In genomic region chr2:205574041-205574440, GRCh38 we compare ENCODE assay signal across 19 cellular contexts.
A peak's percentile ranks its signal among the peaks of the same experiment; 100 is the strongest.
DNase-seq lines count a peak whose midpoint lies in the region; ATAC-seq and TF ChIP-seq lines count a peak whose summit lies in the region.
"Had no signal": no experiment of that assay in that cellular context is flagged by ENCODE, and none has a peak within 500 bp of the region (broad histone marks: within the 10 kb centered on the region; RNA-seq: fewer than 3 reads in every experiment).

No MANE protein-coding gene starts in this region.

- TF ChIP-seq POLR2A in breast epithelium (IDR thresholded peaks at IDR 0.05) (no peak), adrenal gland (IDR thresholded peaks at IDR 0.05) (no peak)

- H3K27me3 Mint-ChIP-seq in chondrocyte (ENCODE audit: low read depth), result no peaks in the 10 kb centered on the region

- intact Hi-C loops in mammary epithelial cell (cut with micrococcal nuclease), result no loop called here
- intact Hi-C loops in breast epithelium (cut with DNase I; ENCODE audit: low total_unique reads), result no loop called here
- intact Hi-C loops in adrenal gland (cut with DNase I), result no loop called here

- no peaks in the 10 kb centered on the region for H4K20me1 ChIP-seq in mammary epithelial cell (ENCODE audit: insufficient read depth, low read length)

- peaks cover 19% of the 10 kb centered on the region for H3K9me3 Mint-ChIP-seq in chondrocyte (ENCODE audit: low read depth)
- H3K9me3 Mint-ChIP-seq: HFFc6 had no signal

- DNase-seq in mammary epithelial cell (peak; percentile 64), breast epithelium (ENCODE audit: low spot score in 2 of 2) (no peak), chondrocyte (ENCODE audit: low spot score) (no peak), foreskin keratinocyte (peak; percentile 80 to 88), adrenal gland (no peak), coronary artery (ENCODE audit: low spot score) (no peak), GOT3 (lab: John Stamatoyannopoulos, UW) (no peak)
- no peak for DNase-seq in activated CD8-positive, alpha-beta memory T cell treated with anti-CD3 and anti-CD28 coated beads for 24 hours
- DNase-seq: HFFc6, Karpas-422, NCI-H1930, NCI-H2171, NCI-H446 treated with DMSO at 0.1 percent for 48 hours, NCI-H774, Right ventricle myocardium superior, SK-N-SH had no signal

- TF ChIP-seq CTCF in mammary epithelial cell (conservative IDR thresholded peaks at IDR 0.05 in 1 of 2, IDR thresholded peaks at IDR 0.05 in 1 of 2; ENCODE audit: extremely low read depth in 1 of 2, insufficient read depth in 1 of 2, low read depth in 1 of 2, low read length in 2 of 2) (no peak), breast epithelium (IDR thresholded peaks at IDR 0.05) (no peak), chondrocyte (IDR thresholded peaks at IDR 0.05) (no peak), foreskin keratinocyte (conservative IDR thresholded peaks at IDR 0.05) (no peak), adrenal gland (IDR thresholded peaks at IDR 0.05) (no peak), coronary artery (IDR thresholded peaks at IDR 0.05) (no peak)

- no peaks in the 10 kb centered on the region for H3K27me3 ChIP-seq in mammary epithelial cell (ENCODE audit: insufficient read depth, low read length)
- H3K27me3 ChIP-seq in breast epithelium, result no peaks in the 10 kb centered on the region
- no peaks in the 10 kb centered on the region for H3K27me3 ChIP-seq in foreskin keratinocyte
- no peaks in the 10 kb centered on the region for H3K27me3 ChIP-seq in adrenal gland

- no peak overlapping the region for H3K27ac ChIP-seq in mammary epithelial cell (ENCODE audit: insufficient read depth, low read depth, low read length)
- H3K27ac ChIP-seq in breast epithelium, result no peak overlapping the region
- no peak overlapping the region for H3K27ac ChIP-seq in foreskin keratinocyte
- no peak overlapping the region for H3K27ac ChIP-seq in adrenal gland
- no peak overlapping the region for H3K27ac ChIP-seq in coronary artery
- H3K27ac ChIP-seq: 22Rv1, C4-2B had no signal

- in situ Hi-C loops in mammary epithelial cell (cut with MboI; ENCODE audit: low sequenced_read_pairs in 2 of 2), result no loop called here

- H2AFZ ChIP-seq in mammary epithelial cell (ENCODE audit: low read depth, low read length), result peak overlapping the region; percentile 71

- H3K4me1 ChIP-seq in mammary epithelial cell (ENCODE audit: insufficient read depth, low read length), result peaks cover 9% of the 10 kb centered on the region
- no peaks in the 10 kb centered on the region for H3K4me1 ChIP-seq in breast epithelium
- H3K4me1 ChIP-seq in foreskin keratinocyte, result peaks cover 11% of the 10 kb centered on the region
- no peaks in the 10 kb centered on the region for H3K4me1 ChIP-seq in adrenal gland (replicated peaks in 1 of 2)

- no peak overlapping the region for H3K9ac ChIP-seq in mammary epithelial cell (ENCODE audit: insufficient read depth, low read length)
- H3K9ac ChIP-seq: SK-N-SH had no signal

- peak overlapping the region; percentile 35 for H3K27ac Mint-ChIP-seq in chondrocyte (ENCODE audit: unreplicated experiment)
- H3K27ac Mint-ChIP-seq: HFFc6 had no signal

- no peaks in the 10 kb centered on the region for H3K36me3 ChIP-seq in mammary epithelial cell (ENCODE audit: insufficient read depth, low read length)
- no peaks in the 10 kb centered on the region for H3K36me3 ChIP-seq in breast epithelium
- no peaks in the 10 kb centered on the region for H3K36me3 ChIP-seq in adrenal gland (replicated peaks in 1 of 2)

- CTCF ChIA-PET in mammary epithelial cell (lab: Charles Lee; ENCODE audit: low non-redundant PET), result no interaction called here

- H3K4me3 ChIP-seq in mammary epithelial cell (replicated peaks in 1 of 3; ENCODE audit: insufficient read depth in 1 of 3, low read depth in 2 of 3, low read length in 3 of 3) (no peak overlapping the region), breast epithelium (no peak overlapping the region), adrenal gland (no peak overlapping the region), coronary artery (no peak overlapping the region)

- no TSS peak for BruUV-seq in mammary epithelial cell (replicated peaks; lab: Mats Ljungman, UMichigan)

- H3K9me3 ChIP-seq in mammary epithelial cell (replicated peaks; ENCODE audit: insufficient read depth, low read length) (no peaks in the 10 kb centered on the region), breast epithelium (peaks cover 0 to 5% of the 10 kb centered on the region in 2 donors), adrenal gland (replicated peaks in 1 of 3) (no peaks in the 10 kb centered on the region)
- H3K9me3 ChIP-seq: SK-N-SH had no signal

- H3K4me1 Mint-ChIP-seq in chondrocyte (ENCODE audit: low read depth), result peaks cover 10% of the 10 kb centered on the region

- peak overlapping the region; percentile 41 for H3K4me2 ChIP-seq in mammary epithelial cell (ENCODE audit: insufficient read depth, low read depth, low read length)
- H3K4me2 ChIP-seq: SK-N-SH had no signal

- no peak overlapping the region for H3K4me3 Mint-ChIP-seq in chondrocyte (ENCODE audit: unreplicated experiment)
- H3K4me3 Mint-ChIP-seq: HFFc6 had no signal

- 34% methylated on average over 3 of the region's 3 CpGs for WGBS in mammary epithelial cell (ENCODE audit: low coverage, missing lambda C conversion rate)
- 85 to 90% (median 87%) methylated on average over 3 of the region's 3 CpGs for WGBS in adrenal gland, 4 donors

- dilution Hi-C loops in mammary epithelial cell (cut with HindIII; ENCODE audit: low sequenced_read_pairs), result no loop called here

- peaks cover 11% of the 10 kb centered on the region for H3K36me3 Mint-ChIP-seq in chondrocyte (ENCODE audit: low read depth)

- H3K79me2 ChIP-seq in mammary epithelial cell (ENCODE audit: insufficient read depth, low read length), result no peaks in the 10 kb centered on the region

- peak; percentile 79 for ATAC-seq in foreskin keratinocyte
- ATAC-seq: Panc1 had no signal

Comparison
In these comparisons a context has a peak if more than half of its experiments do, and no peak if none do; other contexts are left out.
1. DNase-seq: peak in mammary epithelial cell (single experiment) and foreskin keratinocyte (2 of 2); none in breast epithelium (0 of 2), chondrocyte (single experiment), adrenal gland (0 of 7), activated CD8-positive, alpha-beta memory T cell treated with anti-CD3 and anti-CD28 coated beads for 24 hours (single experiment), coronary artery (single experiment) and GOT3 (single experiment).